Comparison of ENCODE assay signal across 1 cellular context in the genomic region with DNA sequence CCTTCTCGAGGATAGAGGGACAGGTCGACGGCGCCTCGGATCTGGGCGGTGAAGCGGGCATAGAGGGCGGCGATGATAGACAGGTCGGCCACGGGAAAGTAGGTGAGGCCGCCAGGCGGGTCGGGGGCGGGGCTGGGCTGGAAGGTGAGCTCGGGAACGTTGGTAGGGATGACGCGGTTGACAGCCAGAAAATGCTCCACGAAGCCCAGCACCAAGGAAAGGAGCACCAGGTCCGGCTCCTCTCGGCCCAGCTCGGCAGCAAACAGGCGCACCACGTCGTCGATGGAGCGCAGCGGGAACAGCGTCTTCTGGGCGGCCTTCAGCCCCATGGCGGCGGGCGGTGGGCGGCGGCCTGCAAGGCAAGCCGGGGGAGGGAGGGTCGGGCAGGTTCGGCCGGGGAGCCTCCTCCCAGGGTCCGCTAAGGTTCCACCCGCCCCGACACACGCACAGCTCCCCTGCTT.
TF ChIP-seq lines count a peak whose summit lies in the region.

No MANE protein-coding gene starts in this region.

TF ChIP-seq in GM12878, 131 proteins besides CTCF, POLR2A, EP300 and RAD21:
- TF ChIP-seq MYB (IDR thresholded peaks at IDR 0.05; ENCODE audit: borderline replicate concordance, low read depth, low read length) (no peak), EGR1 (IDR thresholded peaks at IDR 0.05; ENCODE audit: borderline replicate concordance in 1 of 2, low read depth in 2 of 2, low read length in 2 of 2) (0 out of 3 replicates have a peak, but pooled peaks of 1 of the 2 experiments have one; percentile 2)
- TF ChIP-seq, protein P1, sequence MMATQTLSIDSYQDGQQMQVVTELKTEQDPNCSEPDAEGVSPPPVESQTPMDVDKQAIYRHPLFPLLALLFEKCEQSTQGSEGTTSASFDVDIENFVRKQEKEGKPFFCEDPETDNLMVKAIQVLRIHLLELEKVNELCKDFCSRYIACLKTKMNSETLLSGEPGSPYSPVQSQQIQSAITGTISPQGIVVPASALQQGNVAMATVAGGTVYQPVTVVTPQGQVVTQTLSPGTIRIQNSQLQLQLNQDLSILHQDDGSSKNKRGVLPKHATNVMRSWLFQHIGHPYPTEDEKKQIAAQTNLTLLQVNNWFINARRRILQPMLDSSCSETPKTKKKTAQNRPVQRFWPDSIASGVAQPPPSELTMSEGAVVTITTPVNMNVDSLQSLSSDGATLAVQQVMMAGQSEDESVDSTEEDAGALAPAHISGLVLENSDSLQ (IDR thresholded peaks at IDR 0.05), result peak; percentile 88
- TF ChIP-seq, protein P2, sequence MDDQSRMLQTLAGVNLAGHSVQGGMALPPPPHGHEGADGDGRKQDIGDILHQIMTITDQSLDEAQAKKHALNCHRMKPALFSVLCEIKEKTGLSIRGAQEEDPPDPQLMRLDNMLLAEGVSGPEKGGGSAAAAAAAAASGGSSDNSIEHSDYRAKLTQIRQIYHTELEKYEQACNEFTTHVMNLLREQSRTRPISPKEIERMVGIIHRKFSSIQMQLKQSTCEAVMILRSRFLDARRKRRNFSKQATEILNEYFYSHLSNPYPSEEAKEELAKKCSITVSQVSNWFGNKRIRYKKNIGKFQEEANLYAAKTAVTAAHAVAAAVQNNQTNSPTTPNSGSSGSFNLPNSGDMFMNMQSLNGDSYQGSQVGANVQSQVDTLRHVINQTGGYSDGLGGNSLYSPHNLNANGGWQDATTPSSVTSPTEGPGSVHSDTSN (IDR thresholded peaks at IDR 0.05; ENCODE audit: insufficient replicate concordance, low read depth, low read length), result peak; percentile 37
